1 cellular context compared by ENCODE assay signal in the genomic region with DNA sequence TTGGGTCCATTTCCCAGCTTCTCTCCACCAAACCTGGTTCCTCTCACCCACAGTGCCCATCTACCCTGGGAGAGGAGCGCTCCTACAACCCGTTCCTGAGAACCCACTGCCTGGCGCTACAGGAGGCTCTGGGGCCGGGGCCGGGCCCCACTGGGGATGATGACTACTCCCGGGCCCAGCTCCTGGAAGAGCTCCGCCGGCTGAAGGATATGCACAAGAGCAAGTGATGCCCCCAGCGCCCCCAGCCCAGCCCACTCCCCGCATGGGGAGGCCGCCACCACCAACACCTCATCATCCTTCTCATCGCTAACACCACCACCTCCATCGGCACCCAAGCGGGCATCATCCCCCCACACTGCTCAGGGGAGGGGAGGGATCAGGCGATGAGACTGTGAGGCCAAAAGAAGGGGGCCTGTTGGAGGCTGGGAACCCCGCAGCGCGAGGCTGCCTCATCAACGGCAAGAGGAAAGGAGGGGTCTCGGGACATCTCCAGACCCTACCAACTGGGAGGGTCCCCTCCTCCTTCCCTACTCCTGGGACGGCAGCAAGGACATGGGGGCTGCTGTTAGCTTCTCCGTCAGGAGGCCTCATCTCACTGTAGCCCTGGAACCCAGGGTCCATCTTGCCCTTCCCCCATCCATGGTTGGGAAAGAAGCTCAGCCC.
TF ChIP-seq lines count a peak whose summit lies in the region.

No MANE protein-coding gene starts in this region.

TF ChIP-seq in IMR-90, 13 proteins besides CTCF, POLR2A, EP300 and RAD21:
- TF ChIP-seq FOS (IDR thresholded peaks at IDR 0.05; ENCODE audit: low read depth, low read length) (no peak), MAFK (IDR thresholded peaks at IDR 0.05; ENCODE audit: low read depth, low read length) (no peak), NFE2L2 (IDR thresholded peaks at IDR 0.05; ENCODE audit: low read depth, low read length) (no peak), CEBPB (IDR thresholded peaks at IDR 0.05; ENCODE audit: low read depth, low read length) (no peak), SMC3 (IDR thresholded peaks at IDR 0.05; ENCODE audit: low read depth, low read length) (no peak), MAZ (IDR thresholded peaks at IDR 0.05; ENCODE audit: borderline replicate concordance, low read depth, low read length) (no peak), CHD1 (IDR thresholded peaks at IDR 0.05; ENCODE audit: low read depth, low read length) (no peak), MXI1 (IDR thresholded peaks at IDR 0.05; ENCODE audit: borderline replicate concordance, low read depth, low read length) (no peak), BHLHE40 (IDR thresholded peaks at IDR 0.05; ENCODE audit: low read depth, low read length) (no peak), RCOR1 (IDR thresholded peaks at IDR 0.05; ENCODE audit: insufficient replicate concordance, low read length) (no peak), RFX5 (IDR thresholded peaks at IDR 0.05; ENCODE audit: low read depth, low read length) (no peak)
- TF ChIP-seq, protein P1, sequence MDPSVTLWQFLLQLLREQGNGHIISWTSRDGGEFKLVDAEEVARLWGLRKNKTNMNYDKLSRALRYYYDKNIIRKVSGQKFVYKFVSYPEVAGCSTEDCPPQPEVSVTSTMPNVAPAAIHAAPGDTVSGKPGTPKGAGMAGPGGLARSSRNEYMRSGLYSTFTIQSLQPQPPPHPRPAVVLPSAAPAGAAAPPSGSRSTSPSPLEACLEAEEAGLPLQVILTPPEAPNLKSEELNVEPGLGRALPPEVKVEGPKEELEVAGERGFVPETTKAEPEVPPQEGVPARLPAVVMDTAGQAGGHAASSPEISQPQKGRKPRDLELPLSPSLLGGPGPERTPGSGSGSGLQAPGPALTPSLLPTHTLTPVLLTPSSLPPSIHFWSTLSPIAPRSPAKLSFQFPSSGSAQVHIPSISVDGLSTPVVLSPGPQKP (IDR thresholded peaks at IDR 0.05; ENCODE audit: borderline replicate concordance, low read depth, low read length): no peak
- TF ChIP-seq, protein P2, sequence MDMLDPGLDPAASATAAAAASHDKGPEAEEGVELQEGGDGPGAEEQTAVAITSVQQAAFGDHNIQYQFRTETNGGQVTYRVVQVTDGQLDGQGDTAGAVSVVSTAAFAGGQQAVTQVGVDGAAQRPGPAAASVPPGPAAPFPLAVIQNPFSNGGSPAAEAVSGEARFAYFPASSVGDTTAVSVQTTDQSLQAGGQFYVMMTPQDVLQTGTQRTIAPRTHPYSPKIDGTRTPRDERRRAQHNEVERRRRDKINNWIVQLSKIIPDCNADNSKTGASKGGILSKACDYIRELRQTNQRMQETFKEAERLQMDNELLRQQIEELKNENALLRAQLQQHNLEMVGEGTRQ (IDR thresholded peaks at IDR 0.05; ENCODE audit: low read depth, low read length): no peak
